ENCODE assay signal across 10 cellular contexts in the genomic region with DNA sequence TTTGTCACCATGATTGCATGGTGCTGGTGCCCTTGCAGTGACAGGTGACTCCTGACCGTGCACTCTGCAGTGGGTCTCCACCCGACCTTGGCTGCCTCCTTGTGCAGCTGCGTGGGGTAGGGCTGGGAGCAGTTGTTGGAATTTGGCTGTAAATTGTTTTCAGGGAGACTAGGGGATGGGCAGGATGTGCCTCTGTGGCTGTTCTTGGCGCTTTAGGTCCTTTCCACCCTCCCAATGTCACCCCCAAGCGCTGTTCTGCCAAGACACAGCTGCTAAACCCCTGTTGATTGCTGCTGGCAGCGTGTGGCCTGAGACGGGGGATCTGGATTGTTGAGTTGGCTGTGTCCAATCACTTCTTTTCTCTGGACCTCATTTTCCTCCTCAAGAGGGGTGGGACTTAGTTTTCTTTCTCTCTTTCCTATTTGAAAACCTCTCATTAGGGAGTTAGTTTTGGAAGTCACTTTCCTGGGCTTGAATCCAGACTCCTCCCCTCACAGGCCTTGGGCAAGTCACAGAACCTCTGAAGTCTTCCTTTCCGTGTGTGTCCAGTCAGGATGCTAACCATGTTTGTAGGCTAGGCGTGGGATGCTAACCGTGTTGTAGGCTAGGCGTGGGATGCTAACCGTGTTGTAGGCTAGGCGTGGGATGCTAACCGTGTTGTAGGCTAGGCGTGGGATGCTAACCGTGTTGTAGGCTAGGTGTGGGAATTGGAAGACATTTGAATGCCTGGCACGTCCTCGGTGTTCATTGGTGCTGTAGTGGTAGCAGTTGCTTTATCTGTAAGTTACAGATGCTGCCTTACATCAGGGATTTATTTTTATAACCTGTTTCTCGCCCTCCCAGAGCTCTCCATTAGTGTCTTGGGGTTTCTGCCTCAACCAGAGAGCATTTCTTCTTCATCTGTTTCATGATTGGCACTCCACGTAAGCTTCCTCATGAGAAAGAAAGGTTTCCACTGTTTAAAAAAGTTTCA. TPM values are rescaled to one million over a fixed set of nuclear protein-coding genes. Genes with fewer than 3 reads are reported as not detected.
A peak's percentile ranks its signal among the peaks of the same experiment; 100 is the strongest.
DNase-seq lines count a peak whose midpoint lies in the region; ATAC-seq and TF ChIP-seq lines count a peak whose summit lies in the region.
"Had no signal": no experiment of that assay in that cellular context is flagged by ENCODE, and none has a peak within 500 bp of the region (broad histone marks: within the 10 kb centered on the region; RNA-seq: fewer than 3 reads in every experiment).

No MANE protein-coding gene starts in this region.

- WGBS in GM23248 (ENCODE audit: low coverage in 1 of 2, low lambda C conversion rate in 2 of 2, missing lambda C conversion rate in 2 of 2), 2 experiments, result 55% methylated on average over 20 of the region's 20 CpGs
- WGBS in sigmoid colon, 2 donors, result 64 to 77% methylated on average over 20 of the region's 20 CpGs

- no peaks in the 10 kb centered on the region for H3K27me3 Mint-ChIP-seq in activated CD8-positive, alpha-beta T cell treated with anti-CD3 and anti-CD28 coated beads, Interleukin-2, amount 10 ng/mL, durations not matched to agents 7 days and 5 days (ENCODE audit: low read depth)

- ATAC-seq in activated CD8-positive, alpha-beta T cell treated with anti-CD3 and anti-CD28 coated beads, Interleukin-2, amount 10 ng/mL, durations not matched to agents 7 days and 5 days, result no peak
- no peak for ATAC-seq in GM21619 (IDR thresholded peaks at IDR 0.05; ENCODE audit: unreplicated experiment)

- no peaks in the 10 kb centered on the region for H3K9me2 ChIP-seq in GM23248 (ENCODE audit: insufficient read depth)

- H3K36me3 Mint-ChIP-seq in activated CD8-positive, alpha-beta T cell treated with anti-CD3 and anti-CD28 coated beads, Interleukin-2, amount 10 ng/mL, durations not matched to agents 7 days and 5 days (ENCODE audit: low read depth), result peaks cover 8% of the 10 kb centered on the region

- TF ChIP-seq CTCF in cardiac muscle cell (IDR thresholded peaks at IDR 0.05; ENCODE audit: low read depth, low read length), result no peak
- no peak for TF ChIP-seq CTCF in sigmoid colon (IDR thresholded peaks at IDR 0.05)

- H2AFZ ChIP-seq in GM23248, result no peak overlapping the region

- H3K9me3 Mint-ChIP-seq in activated CD8-positive, alpha-beta T cell treated with anti-CD3 and anti-CD28 coated beads, Interleukin-2, amount 10 ng/mL, durations not matched to agents 7 days and 5 days (ENCODE audit: insufficient read depth), result no peaks in the 10 kb centered on the region

- POLR2A ChIA-PET in activated CD8-positive, alpha-beta T cell treated with anti-CD3 and anti-CD28 coated beads, Interleukin-2, amount 10 ng/mL, durations not matched to agents 7 days and 5 days (lab: Charles Lee), result interaction anchor here (1.3 to 7.7 kb wide), 4 partner anchors 8 to 251 kb away, joined by 3 to 69 read pairs (median 6); a partner anchor contains a TSS

- H3K4me1 Mint-ChIP-seq in activated CD8-positive, alpha-beta T cell treated with anti-CD3 and anti-CD28 coated beads, Interleukin-2, amount 10 ng/mL, durations not matched to agents 7 days and 5 days (ENCODE audit: low read depth), result peaks cover 93% of the 10 kb centered on the region

- in situ Hi-C loops in GM23248 (cut with MboI), result no loop called here
- in situ Hi-C loops in ACHN (cut with HindIII; ENCODE audit: low pct_ligation_motif_present, low pct_unique_long_range_greater_than_20kb, low sequenced_read_pairs), result no loop called here

- TF ChIP-seq EP300 in sigmoid colon (IDR thresholded peaks at IDR 0.05), result no peak

- H3F3A ChIP-seq in GM23248 (ENCODE audit: insufficient read depth), result peaks cover 25% of the 10 kb centered on the region

- peak overlapping the region; percentile 57 for H3K4me3 Mint-ChIP-seq in activated CD8-positive, alpha-beta T cell treated with anti-CD3 and anti-CD28 coated beads, Interleukin-2, amount 10 ng/mL, durations not matched to agents 7 days and 5 days

- peaks cover 93% of the 10 kb centered on the region for H3K79me2 ChIP-seq in GM23248 (ENCODE audit: insufficient read depth)

- no peaks in the 10 kb centered on the region for H3K36me3 ChIP-seq in GM23248 (ENCODE audit: low read depth)
- H3K36me3 ChIP-seq in cardiac muscle cell, result no peaks in the 10 kb centered on the region
- H3K36me3 ChIP-seq in sigmoid colon, result no peaks in the 10 kb centered on the region

- H4K20me1 ChIP-seq in GM23248 (ENCODE audit: insufficient read depth), result peaks cover 7% of the 10 kb centered on the region

- DNase-seq in GM23248 (peak; percentile 51), cardiac muscle cell (ENCODE audit: low read depth in 1 of 2, low spot score in 1 of 2) (peak in 1 of 2 donors; percentile 84), sigmoid colon (peak; percentile 82), DMS153 (lab: John Stamatoyannopoulos, UW) (no peak), ACHN (no peak)
- DNase-seq in activated CD8-positive, alpha-beta T cell treated with anti-CD3 and anti-CD28 coated beads, Interleukin-2, amount 10 ng/mL, durations not matched to agents 7 days and 5 days, result no peak
- DNase-seq in stimulated activated naive CD4-positive, alpha-beta T cell (lab: John Stamatoyannopoulos, UW), result no peak
- DNase-seq: activated gamma-delta T cell treated with Interleukin-2 at 50 U/mL for 16 hours, NCI-H2029 treated with DMSO at 0.1 percent for 48 hours had no signal

- H3K9ac ChIP-seq in GM23248, result no peak overlapping the region

- H3K27ac Mint-ChIP-seq in activated CD8-positive, alpha-beta T cell treated with anti-CD3 and anti-CD28 coated beads, Interleukin-2, amount 10 ng/mL, durations not matched to agents 7 days and 5 days, result peak overlapping the region; percentile 84

- no peaks in the 10 kb centered on the region for H3K27me3 ChIP-seq in GM23248 (replicated peaks; ENCODE audit: insufficient read depth)
- no peaks in the 10 kb centered on the region for H3K27me3 ChIP-seq in cardiac muscle cell
- no peaks in the 10 kb centered on the region for H3K27me3 ChIP-seq in sigmoid colon

- H3K9me3 ChIP-seq in GM23248 (ENCODE audit: low read depth), result no peaks in the 10 kb centered on the region
- no peaks in the 10 kb centered on the region for H3K9me3 ChIP-seq in cardiac muscle cell (ENCODE audit: low read depth)
- H3K9me3 ChIP-seq in sigmoid colon, result no peaks in the 10 kb centered on the region

- CTCF ChIA-PET in activated CD8-positive, alpha-beta T cell treated with anti-CD3 and anti-CD28 coated beads, Interleukin-2, amount 10 ng/mL, durations not matched to agents 7 days and 5 days (lab: Charles Lee), result interaction anchor here (1.9 to 2.0 kb wide), 2 partner anchors 9 to 39 kb away, joined by 5 to 6 read pairs; no protein-coding TSS in a partner anchor

- TF ChIP-seq POLR2A in sigmoid colon (IDR thresholded peaks at IDR 0.05), result no peak

- no peak overlapping the region for H3K4me2 ChIP-seq in GM23248 (ENCODE audit: unreplicated experiment)

- H3K4me1 ChIP-seq in GM23248 (ENCODE audit: insufficient read depth) (peaks cover 29% of the 10 kb centered on the region), cardiac muscle cell (ENCODE audit: low read depth) (peaks cover 43% of the 10 kb centered on the region), sigmoid colon (peaks cover 0 to 62% (median 55%) of the 10 kb centered on the region in 4 donors)

- intact Hi-C loops in sigmoid colon (cut with DNase I), result no loop called here

- no peak overlapping the region for H3K4me3 ChIP-seq in GM23248
- H3K4me3 ChIP-seq in cardiac muscle cell, result no peak overlapping the region
- no peak overlapping the region for H3K4me3 ChIP-seq in sigmoid colon

- H3K27ac ChIP-seq in GM23248 (no peak overlapping the region), cardiac muscle cell (peak overlapping the region; percentile 66), sigmoid colon (peak overlapping the region in 3 of 4 donors; percentile 33 to 45 (median 36))

RNA-seq across cellular contexts. Expression of a gene that starts 8.6 kb away (rescaled TPM):
- 30.9 TPM in 2 replicates for total RNA-seq in GM23248 (2014; rRNA removed; shearing (Covaris generic))
- polyA plus RNA-seq in GM23248 (2016; fragmentation: Nextera tagmentation; extraction: Ambion mirVana) (8.1 and 8.8 TPM in 2 replicates), cardiac muscle cell (25.8 and 31.6 TPM in 2 replicates), sigmoid colon (10 to 100 TPM in 2 of 3 donors, 1 to 10 TPM in 1; 3.6 to 43.7 (median 10.9) TPM)
- total RNA-seq in activated CD8-positive, alpha-beta T cell treated with anti-CD3 and anti-CD28 coated beads, Interleukin-2, amount 10 ng/mL, durations not matched to agents 7 days and 5 days, result 10 to 100 TPM; 57.4 to 59.8 TPM
- total RNA-seq in cardiac muscle cell (32.6 and 45.4 TPM in 2 replicates), sigmoid colon (10 to 100 TPM; 34.6 to 80.9 (median 42.8) TPM)

Comparison
In these comparisons a context has a peak if more than half of its experiments do, and no peak if none do; other contexts are left out.
1. DNase-seq: peak in GM23248 (single experiment) and sigmoid colon (single experiment); none in activated CD8-positive, alpha-beta T cell treated with anti-CD3 and anti-CD28 coated beads, Interleukin-2, amount 10 ng/mL, durations not matched to agents 7 days and 5 days (single experiment), DMS153 (single experiment), stimulated activated naive CD4-positive, alpha-beta T cell (0 of 6) and ACHN (single experiment).